Comparison of ENCODE assay signal across 8 cellular contexts in the genomic region with DNA sequence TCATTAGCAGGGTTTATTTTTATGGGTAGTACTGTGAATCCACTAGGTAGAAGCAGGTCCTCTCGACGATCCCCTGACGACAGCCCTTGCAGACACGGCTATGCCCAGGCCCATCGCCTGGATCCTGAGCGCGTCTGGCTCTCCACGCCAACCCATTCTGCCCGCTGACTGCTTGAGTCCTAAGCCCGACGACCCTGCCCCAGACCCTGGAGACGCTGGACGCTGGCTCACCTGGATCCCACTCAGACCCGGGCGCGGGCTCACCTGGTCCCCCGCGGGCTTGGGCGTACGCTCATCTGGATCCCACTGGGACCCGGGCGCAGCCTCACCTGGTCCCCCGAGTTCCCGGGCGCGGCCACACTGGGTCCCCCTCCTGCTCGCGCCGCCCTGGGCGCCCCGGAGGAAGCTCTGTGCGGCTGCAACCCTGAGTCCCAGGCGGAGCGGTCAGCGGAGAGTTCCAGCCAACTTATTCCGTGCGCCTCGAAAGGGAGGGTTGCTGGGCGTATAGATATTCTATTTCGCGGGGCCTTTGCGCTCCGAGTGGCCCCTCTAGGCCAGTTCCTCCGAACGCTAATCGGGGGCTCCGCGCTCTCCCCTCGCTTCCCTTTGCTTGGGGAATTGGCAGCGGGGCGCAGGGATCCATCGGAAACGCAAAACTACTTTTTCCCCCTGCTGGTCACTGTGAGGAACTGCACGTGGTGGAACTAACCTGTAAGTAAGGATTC.
DNase-seq lines count a peak whose midpoint lies in the region; ATAC-seq, FAIRE-seq and TF ChIP-seq lines count a peak whose summit lies in the region.

No MANE protein-coding gene starts in this region.

- intact Hi-C loops in heart right ventricle (cut with DNase I) (loop anchor here in 9 of 10 donors (1.0 to 10.0 kb wide), 6 partner anchors 191 to 565 kb away; no protein-coding TSS in a partner anchor), pancreas (cut with DNase I) (loop anchor here in 2 of 3 donors (5.0 to 10.0 kb wide), 3 partner anchors 195 to 563 kb away; no protein-coding TSS in a partner anchor)

- ATAC-seq in GM19043 (IDR thresholded peaks at IDR 0.05; ENCODE audit: low read depth, unreplicated experiment) (peak; percentile 49), heart right ventricle (peak; percentile 74 to 92 (median 84)), pancreas (peak; percentile 86 to 97 (median 94))
- ATAC-seq in activated naive CD8-positive, alpha-beta T cell treated with anti-CD3 and anti-CD28 coated beads, Interleukin-2, amount 10 ng/mL, durations not matched to agents 7 days and 5 days (ENCODE audit: low read depth) = peak; percentile 76

- H3K36me3 Mint-ChIP-seq in activated naive CD8-positive, alpha-beta T cell treated with anti-CD3 and anti-CD28 coated beads, Interleukin-2, amount 10 ng/mL, durations not matched to agents 7 days and 5 days = no peaks in the 10 kb centered on the region

- no peak overlapping the region for H3K27ac ChIP-seq in heart right ventricle
- H3K27ac ChIP-seq in pancreas = no peak overlapping the region
- no peak overlapping the region for H3K27ac ChIP-seq in urinary bladder (ENCODE audit: low read depth)

- DNase-seq in AG09319 (ENCODE audit: extremely low read depth, low read depth) = peak; percentile 34
- DNase-seq in LHCN-M2 (ENCODE audit: low read depth) = peak; percentile 44
- peak; percentile 63 for DNase-seq in SK-N-DZ (ENCODE audit: low spot score)
- DNase-seq in activated naive CD8-positive, alpha-beta T cell treated with anti-CD3 and anti-CD28 coated beads, Interleukin-2, amount 10 ng/mL, durations not matched to agents 7 days and 5 days = peak; percentile 58
- peak; percentile 45 to 60 for DNase-seq in heart right ventricle
- DNase-seq in pancreas = peak; percentile 20 to 77 (median 46)

- H3K27me3 Mint-ChIP-seq in activated naive CD8-positive, alpha-beta T cell treated with anti-CD3 and anti-CD28 coated beads, Interleukin-2, amount 10 ng/mL, durations not matched to agents 7 days and 5 days = peaks cover 14% of the 10 kb centered on the region

- no peaks in the 10 kb centered on the region for H3K9me3 Mint-ChIP-seq in activated naive CD8-positive, alpha-beta T cell treated with anti-CD3 and anti-CD28 coated beads, Interleukin-2, amount 10 ng/mL, durations not matched to agents 7 days and 5 days

- TF ChIP-seq CTCF in AG09319 (IDR thresholded peaks at IDR 0.05; ENCODE audit: low read depth, low read length) (peak; percentile 93), heart right ventricle (IDR thresholded peaks at IDR 0.05) (peak; percentile 88 to 96 (median 93)), pancreas (IDR thresholded peaks at IDR 0.05) (peak; percentile 80 to 96 (median 96))

- H3K4me3 Mint-ChIP-seq in activated naive CD8-positive, alpha-beta T cell treated with anti-CD3 and anti-CD28 coated beads, Interleukin-2, amount 10 ng/mL, durations not matched to agents 7 days and 5 days = peak overlapping the region; percentile 81

- POLR2A ChIA-PET in activated naive CD8-positive, alpha-beta T cell treated with anti-CD3 and anti-CD28 coated beads, Interleukin-2, amount 10 ng/mL, durations not matched to agents 7 days and 5 days (lab: Charles Lee) = interaction anchor here (1.6 kb wide), 1 partner anchor 23 kb away, joined by 3 read pairs; a partner anchor contains a TSS

- H3K4me1 Mint-ChIP-seq in activated naive CD8-positive, alpha-beta T cell treated with anti-CD3 and anti-CD28 coated beads, Interleukin-2, amount 10 ng/mL, durations not matched to agents 7 days and 5 days = peaks cover 3% of the 10 kb centered on the region

- peaks cover 0 to 9% (median 3%) of the 10 kb centered on the region in 9 donors for H3K4me1 ChIP-seq in heart right ventricle
- H3K4me1 ChIP-seq in pancreas = no peaks in the 10 kb centered on the region
- H3K4me1 ChIP-seq in urinary bladder (ENCODE audit: insufficient read depth) = no peaks in the 10 kb centered on the region

- peaks cover 0 to 19% (median 0%) of the 10 kb centered on the region in 7 donors for H3K27me3 ChIP-seq in heart right ventricle
- no peaks in the 10 kb centered on the region for H3K27me3 ChIP-seq in pancreas

- WGBS in heart right ventricle, 2 donors = 4 to 5% methylated on average over 54 of the region's 54 CpGs
- 3 to 4% methylated on average over 54 of the region's 54 CpGs for WGBS in pancreas, 2 donors
- WGBS in urinary bladder = 5% methylated on average over 54 of the region's 54 CpGs

- no peak for FAIRE-seq in pancreas (lab: Jason Lieb, UNC)

- no peaks in the 10 kb centered on the region for H3K36me3 ChIP-seq in heart right ventricle
- no peaks in the 10 kb centered on the region for H3K36me3 ChIP-seq in pancreas
- no peaks in the 10 kb centered on the region for H3K36me3 ChIP-seq in urinary bladder (ENCODE audit: insufficient read depth)

- peaks cover 0 to 9% (median 0%) of the 10 kb centered on the region in 11 donors for H3K9me3 ChIP-seq in heart right ventricle
- H3K9me3 ChIP-seq in pancreas = no peaks in the 10 kb centered on the region

- no peak overlapping the region for H3K27ac Mint-ChIP-seq in activated naive CD8-positive, alpha-beta T cell treated with anti-CD3 and anti-CD28 coated beads, Interleukin-2, amount 10 ng/mL, durations not matched to agents 7 days and 5 days

- peak overlapping the region; percentile 26 to 68 (median 62) for H3K4me3 ChIP-seq in heart right ventricle
- peak overlapping the region; percentile 33 to 65 (median 42) for H3K4me3 ChIP-seq in pancreas
- H3K4me3 ChIP-seq in urinary bladder (ENCODE audit: low read depth, low read length) = peak overlapping the region; percentile 33
